ENCODE assay signal across 5 cellular contexts in the genomic region with DNA sequence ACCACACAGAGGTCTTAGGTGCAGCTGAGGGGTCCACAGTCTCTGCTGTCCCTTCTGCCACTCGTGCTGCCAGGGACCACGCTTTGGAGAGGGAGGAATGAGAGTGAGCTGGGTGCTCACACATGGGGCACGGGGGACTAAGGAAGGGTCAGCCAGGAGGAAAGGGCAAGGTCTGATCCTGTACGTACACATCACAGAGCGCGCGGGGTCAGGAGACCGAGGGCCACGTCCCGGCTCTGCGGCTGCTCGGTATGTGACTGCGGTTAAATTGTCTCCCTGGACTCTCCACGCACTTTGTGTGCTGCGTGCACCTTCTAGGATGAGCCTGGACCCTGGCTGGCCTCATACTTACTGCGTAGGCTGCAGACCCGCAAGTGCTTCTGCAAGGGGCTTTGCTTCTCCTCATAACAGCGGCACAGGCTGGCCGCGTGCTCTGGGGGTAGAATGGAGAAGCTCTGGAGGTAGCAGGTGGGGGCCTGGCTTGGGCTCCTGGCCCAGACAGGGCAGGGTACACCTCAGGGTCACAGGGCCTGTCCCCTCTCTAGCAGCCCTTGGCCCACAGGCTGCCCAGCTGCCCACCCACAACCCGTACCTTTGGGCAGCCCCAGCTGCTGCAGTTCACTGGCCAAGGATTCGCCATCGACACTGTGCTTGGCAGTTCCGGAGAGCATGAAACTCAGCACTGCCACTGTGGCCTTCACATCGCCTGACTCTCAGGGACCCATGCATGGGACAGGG.
DNase-seq lines count a peak whose midpoint lies in the region; ATAC-seq and TF ChIP-seq lines count a peak whose summit lies in the region.
"Not testable (repeated sequence)": the region's sequence is repeated elsewhere in the genome, so short reads cannot be mapped to it uniquely, and the experiment has no call there.

No MANE protein-coding gene starts in this region.

- intact Hi-C loops in right lobe of liver (cut with DNase I); aorta (cut with DNase I): not testable (repeated sequence)

- peak; percentile 19 for DNase-seq in activated CD8-positive, alpha-beta memory T cell treated with anti-CD3 and anti-CD28 coated beads for 24 hours
- DNase-seq in left lobe of liver (ENCODE audit: low spot score); right lobe of liver; aorta: not testable (repeated sequence)

- not testable (repeated sequence) for H3K27ac Mint-ChIP-seq in stimulated activated memory B cell treated with anti-CD40 and anti-IgM and Interleukin-4, amounts not matched to agents 10 μg/mL and 1 μg/mL and 100 μg/mL, for 72 hours

- not testable (repeated sequence) for H3K36me3 Mint-ChIP-seq in stimulated activated memory B cell treated with anti-CD40 and anti-IgM and Interleukin-4, amounts not matched to agents 10 μg/mL and 1 μg/mL and 100 μg/mL, for 72 hours

- not testable (repeated sequence) for H3K4me1 ChIP-seq in right lobe of liver; aorta (ENCODE audit: control insufficient read depth in 1 of 2, insufficient read depth in 2 of 2, low read length in 2 of 2)

- H3K27me3 ChIP-seq in right lobe of liver; aorta (ENCODE audit: control insufficient read depth in 1 of 2, insufficient read depth in 2 of 2, low read length in 1 of 2): not testable (repeated sequence)

- TF ChIP-seq CTCF in right lobe of liver (IDR thresholded peaks at IDR 0.05), result not testable (repeated sequence)

- H3K4me1 Mint-ChIP-seq in stimulated activated memory B cell treated with anti-CD40 and anti-IgM and Interleukin-4, amounts not matched to agents 10 μg/mL and 1 μg/mL and 100 μg/mL, for 72 hours, result not testable (repeated sequence)

- not testable (repeated sequence) for H3K4me3 Mint-ChIP-seq in stimulated activated memory B cell treated with anti-CD40 and anti-IgM and Interleukin-4, amounts not matched to agents 10 μg/mL and 1 μg/mL and 100 μg/mL, for 72 hours

- H3K36me3 ChIP-seq in right lobe of liver; aorta (ENCODE audit: control insufficient read depth in 1 of 2, insufficient read depth in 2 of 2, low read length in 1 of 2): not testable (repeated sequence)

- WGBS in right lobe of liver (ENCODE audit: insufficient coverage, low coverage, low lambda C conversion rate, missing lambda C conversion rate), result no CpG with 5 or more reads among the region's 25 CpGs
- WGBS in aorta, 2 donors, result 92 to 96% methylated on average over 11 to 15 of the region's 25 CpGs

- H3K27ac ChIP-seq in right lobe of liver; aorta (ENCODE audit: low read depth in 1 of 2, low read length in 2 of 2): not testable (repeated sequence)

- not testable (repeated sequence) for H3K4me3 ChIP-seq in right lobe of liver; aorta (ENCODE audit: low read length in 2 of 2)

- not testable (repeated sequence) for TF ChIP-seq POLR2A in right lobe of liver (IDR thresholded peaks at IDR 0.05)

- ATAC-seq in left lobe of liver (peak; percentile 68), right lobe of liver (peak; percentile 33 to 82 (median 60)), aorta (ENCODE audit: low FRiP score) (peak; percentile 5)
- peak; percentile 24 for ATAC-seq in stimulated activated memory B cell treated with anti-CD40 and anti-IgM and Interleukin-4, amounts not matched to agents 10 μg/mL and 1 μg/mL and 100 μg/mL, for 72 hours

- not testable (repeated sequence) for H3K27me3 Mint-ChIP-seq in stimulated activated memory B cell treated with anti-CD40 and anti-IgM and Interleukin-4, amounts not matched to agents 10 μg/mL and 1 μg/mL and 100 μg/mL, for 72 hours

- H3K9me3 ChIP-seq in right lobe of liver; aorta (ENCODE audit: control insufficient read depth, low read length): not testable (repeated sequence)

- not testable (repeated sequence) for H3K9me3 Mint-ChIP-seq in stimulated activated memory B cell treated with anti-CD40 and anti-IgM and Interleukin-4, amounts not matched to agents 10 μg/mL and 1 μg/mL and 100 μg/mL, for 72 hours

Comparison
In these comparisons a context has a peak if more than half of its experiments do, and no peak if none do; other contexts are left out.
1. ATAC-seq: peak in every context shown above with its lines; median percentile 68 in left lobe of liver; 60 in right lobe of liver; 24 in stimulated activated memory B cell treated with anti-CD40 and anti-IgM and Interleukin-4, amounts not matched to agents 10 μg/mL and 1 μg/mL and 100 μg/mL, for 72 hours; 5 in aorta.